10 cellular contexts compared by ENCODE assay signal in genomic region chr14:61663312-61663974, GRCh38. TPM values are rescaled to one million over a fixed set of nuclear protein-coding genes. Genes with fewer than 3 reads are reported as not detected.
DNase-seq lines count a peak whose midpoint lies in the region; ATAC-seq, FAIRE-seq and TF ChIP-seq lines count a peak whose summit lies in the region.
"Had no signal": no experiment of that assay in that cellular context is flagged by ENCODE, and none has a peak within 500 bp of the region (broad histone marks: within the 10 kb centered on the region; RNA-seq: fewer than 3 reads in every experiment).

No MANE protein-coding gene starts in this region.

- peaks cover 7% of the 10 kb centered on the region for H3K9me3 Mint-ChIP-seq in activated CD8-positive, alpha-beta T cell treated with anti-CD3 and anti-CD28 coated beads for 36 hours
- no peaks in the 10 kb centered on the region; a peak in 1 of 5 replicates for H3K9me3 Mint-ChIP-seq in H9

- POLR2A ChIA-PET in activated CD8-positive, alpha-beta T cell treated with anti-CD3 and anti-CD28 coated beads for 36 hours (lab: Charles Lee), result interaction anchor here (1.0 to 3.6 kb wide), 9 partner anchors 30 to 202 kb away, joined by 3 to 16 read pairs (median 4); partner anchors contain the start of gene HIF1A

- peaks cover 61% of the 10 kb centered on the region for H3K4me1 Mint-ChIP-seq in activated CD8-positive, alpha-beta T cell treated with anti-CD3 and anti-CD28 coated beads for 36 hours (ENCODE audit: low read depth)
- peaks cover 0 to 6% of the 10 kb centered on the region in 2 experiments; a peak in 2 of 4 replicates for H3K4me1 Mint-ChIP-seq in H9

- no peak overlapping the region for H2BK20ac ChIP-seq in H9 (ENCODE audit: low read depth, low read length, poor library complexity, severe bottlenecking)

- H4K5ac ChIP-seq in H9 (ENCODE audit: insufficient read length, low read depth, low read length), result no peak overlapping the region

- H4K20me1 ChIP-seq in H9 (ENCODE audit: control insufficient read depth, insufficient read depth, insufficient read length), result no peaks in the 10 kb centered on the region

- no peaks in the 10 kb centered on the region for H3K9me3 ChIP-seq in H9 (ENCODE audit: control insufficient read depth, low read depth, low read length)
- H3K9me3 ChIP-seq: adrenal gland had no signal

- H2AFZ ChIP-seq in H9 (ENCODE audit: low read length), result no peak overlapping the region

- H2BK5ac ChIP-seq in H9 (ENCODE audit: insufficient read length, low read length), result no peak overlapping the region

- H3K14ac ChIP-seq in H9 (ENCODE audit: insufficient read depth, low read length), result no peak overlapping the region

- intact Hi-C loops in activated CD8-positive, alpha-beta T cell treated with anti-CD3 and anti-CD28 coated beads for 36 hours (cut with micrococcal nuclease), result loop anchor here (2.0 to 10.0 kb wide), 3 partner anchors 69 to 319 kb away; no protein-coding TSS in a partner anchor

- no peak overlapping the region for H3K18ac ChIP-seq in H9 (ENCODE audit: insufficient read length, low read depth, low read length)

- no peak overlapping the region for H3K4ac ChIP-seq in H9 (ENCODE audit: low read depth, low read length)

- no peak overlapping the region for H3T11ph ChIP-seq in H9 (ENCODE audit: low read length)

- H3K27me3 ChIP-seq in H9 (ENCODE audit: insufficient read depth, low read length), result no peaks in the 10 kb centered on the region; the same call in 1 of the 2 replicates
- H3K27me3 ChIP-seq: adrenal gland had no signal

- no peak for FAIRE-seq in D721Med (lab: Jason Lieb, UNC)

- no peaks in the 10 kb centered on the region for H3K23me2 ChIP-seq in H9 (ENCODE audit: insufficient read length, low read depth, low read length, poor library complexity, severe bottlenecking)

- no peaks in the 10 kb centered on the region for H3K27me3 Mint-ChIP-seq in activated CD8-positive, alpha-beta T cell treated with anti-CD3 and anti-CD28 coated beads for 36 hours
- peaks cover 2% of the 10 kb centered on the region; the same call in 1 of the 2 replicates for H3K27me3 Mint-ChIP-seq in H9 (ENCODE audit: low read depth)

- no peaks in the 10 kb centered on the region for H3K79me1 ChIP-seq in H9 (ENCODE audit: insufficient read depth, low read depth, low read length, poor library complexity, severe bottlenecking)

- peak; percentile 76 to 92 for DNase-seq in Kasumi-1 (lab: John Stamatoyannopoulos, UW)
- DNase-seq in activated CD8-positive, alpha-beta T cell treated with anti-CD3 and anti-CD28 coated beads for 36 hours, result no peak
- peak; percentile 51 for DNase-seq in pons (ENCODE audit: low spot score)
- DNase-seq in D721Med (ENCODE audit: insufficient read length, low spot score), result no peak
- no peak for DNase-seq in H9
- no peak for DNase-seq in kidney tubule cell (ENCODE audit: low spot score)
- DNase-seq: adrenal gland, NCI-H1092 had no signal

- no peaks in the 10 kb centered on the region for H3K79me2 ChIP-seq in H9 (ENCODE audit: insufficient read depth, low read length)

- peaks cover 8% of the 10 kb centered on the region for H3K36me3 Mint-ChIP-seq in activated CD8-positive, alpha-beta T cell treated with anti-CD3 and anti-CD28 coated beads for 36 hours (ENCODE audit: low read depth)
- H3K36me3 Mint-ChIP-seq in H9 (ENCODE audit: insufficient read depth in 1 of 3, low read depth in 3 of 3), result no peaks in the 10 kb centered on the region

- no peaks in the 10 kb centered on the region; the same call in 1 of the 2 replicates for H3K4me1 ChIP-seq in H9 (ENCODE audit: insufficient read depth, low read length)

- no peak overlapping the region for H3K9ac ChIP-seq in H9 (ENCODE audit: extremely low read depth, insufficient read length, low read length)

- no peak overlapping the region for H2BK15ac ChIP-seq in H9 (ENCODE audit: low read depth, low read length)

- peak; percentile 15 for ATAC-seq in GM18502 (IDR thresholded peaks at IDR 0.05; ENCODE audit: poor library complexity, unreplicated experiment)
- peak; percentile 8 for ATAC-seq in activated CD8-positive, alpha-beta T cell treated with anti-CD3 and anti-CD28 coated beads for 36 hours
- no peak for ATAC-seq in HG03460 (IDR thresholded peaks at IDR 0.05; ENCODE audit: unreplicated experiment)

- no peak overlapping the region for H4K8ac ChIP-seq in H9 (replicated peaks; ENCODE audit: insufficient read length, low read depth, low read length)

- no CpG with 5 or more reads among the region's 7 CpGs for whole genome bisulfite sequencing in H9 (ENCODE audit: extremely low coverage, insufficient read length, low lambda C conversion rate)

- no peak overlapping the region for H3K23ac ChIP-seq in H9 (ENCODE audit: insufficient read length, low read depth, low read length)

- H3K4me3 Mint-ChIP-seq in activated CD8-positive, alpha-beta T cell treated with anti-CD3 and anti-CD28 coated beads for 36 hours, result peak overlapping the region; percentile 51
- H3K4me3 Mint-ChIP-seq in H9, result no peak overlapping the region

- no peak overlapping the region for H3K27ac ChIP-seq in H9 (ENCODE audit: insufficient read length, low read depth, low read length)

- no peak overlapping the region for H2BK120ac ChIP-seq in H9 (ENCODE audit: low read depth, low read length, poor library complexity, severe bottlenecking)

- no peak overlapping the region for H4K91ac ChIP-seq in H9 (ENCODE audit: insufficient read length, low read depth, low read length)

- CTCF ChIA-PET in activated CD8-positive, alpha-beta T cell treated with anti-CD3 and anti-CD28 coated beads for 36 hours (lab: Charles Lee), result interaction anchor here (1.0 to 1.4 kb wide), 4 partner anchors 31 to 383 kb away, joined by 3 to 4 read pairs (median 4); partner anchors contain the start of gene HIF1A

- H2BK12ac ChIP-seq in H9 (ENCODE audit: insufficient read length, low read depth, low read length), result no peak overlapping the region

- no peak overlapping the region for H2AK5ac ChIP-seq in H9 (ENCODE audit: insufficient read length, low read length)

- H3K4me2 ChIP-seq in H9 (ENCODE audit: insufficient read depth, insufficient read length, low read length), result no peak overlapping the region

- H3K56ac ChIP-seq in H9 (ENCODE audit: insufficient read length, low read depth, low read length), result no peak overlapping the region

- no peak for TF ChIP-seq CTCF in activated CD8-positive, alpha-beta T cell treated with anti-CD3 and anti-CD28 coated beads for 36 hours (IDR thresholded peaks at IDR 0.05)
- TF ChIP-seq CTCF in D721Med (IDR thresholded peaks at IDR 0.05; ENCODE audit: insufficient read depth, missing control alignments) (no peak), H9 (conservative IDR thresholded peaks at IDR 0.05) (no peak)

- peak overlapping the region; percentile 97 for H3K27ac Mint-ChIP-seq in activated CD8-positive, alpha-beta T cell treated with anti-CD3 and anti-CD28 coated beads for 36 hours
- no peak overlapping the region for H3K27ac Mint-ChIP-seq in H9

RNA-seq across cellular contexts. Expression of gene HIF1A, which starts 31.9 kb away (rescaled TPM):
- 100 to 1,000 TPM; 133 to 140 TPM for total RNA-seq in activated CD8-positive, alpha-beta T cell treated with anti-CD3 and anti-CD28 coated beads for 36 hours
- total RNA-seq in H9 (2021), result 147 and 154 TPM in 2 replicates

Comparison
In these comparisons a context has a peak if more than half of its experiments do, and no peak if none do; other contexts are left out.
1. DNase-seq: peak in Kasumi-1 (2 of 2) and pons (single experiment); none in activated CD8-positive, alpha-beta T cell treated with anti-CD3 and anti-CD28 coated beads for 36 hours (single experiment), D721Med (single experiment), H9 (single experiment) and kidney tubule cell (single experiment).